Comparison of ENCODE assay signal across 1 cellular context in the genomic region with DNA sequence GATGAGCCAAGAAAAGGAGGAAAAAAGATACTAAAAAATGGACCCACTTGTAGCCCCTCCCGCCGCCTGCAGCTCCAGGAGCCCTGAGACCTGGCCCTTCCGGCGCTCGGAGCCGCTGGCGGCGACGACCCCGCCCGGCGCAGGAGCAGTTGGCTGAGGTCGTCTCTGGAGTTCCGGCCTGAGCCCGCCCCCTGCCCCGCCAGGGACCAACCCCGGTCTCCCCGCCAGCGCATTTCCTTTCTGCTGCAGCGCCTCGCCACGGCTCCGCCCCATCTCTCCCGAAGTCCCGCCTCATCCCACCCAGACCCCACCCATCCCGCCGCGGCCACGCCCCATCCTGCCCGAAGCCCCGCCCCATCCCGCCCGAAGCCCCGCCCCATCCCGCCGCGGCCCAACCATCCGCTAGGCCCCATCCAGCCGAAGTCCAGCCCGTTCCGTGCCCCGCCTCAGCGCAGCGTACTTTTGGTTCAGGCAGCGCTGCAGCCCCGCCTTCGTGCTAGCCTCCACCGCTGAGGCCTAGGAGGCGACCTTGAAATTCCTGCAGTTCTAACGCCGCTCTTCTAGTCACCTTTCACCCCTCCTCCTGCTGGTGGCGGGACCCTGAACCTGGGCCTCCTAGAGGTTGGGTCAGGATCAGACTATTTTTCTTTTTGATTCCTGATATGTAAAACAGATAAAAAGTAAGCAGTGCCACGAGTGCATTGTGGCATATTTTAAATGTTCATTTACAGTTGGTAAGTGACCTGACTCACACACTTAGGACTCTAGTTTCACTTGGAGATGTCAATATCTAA.
TF ChIP-seq lines count a peak whose summit lies in the region.

A gene with protein sequence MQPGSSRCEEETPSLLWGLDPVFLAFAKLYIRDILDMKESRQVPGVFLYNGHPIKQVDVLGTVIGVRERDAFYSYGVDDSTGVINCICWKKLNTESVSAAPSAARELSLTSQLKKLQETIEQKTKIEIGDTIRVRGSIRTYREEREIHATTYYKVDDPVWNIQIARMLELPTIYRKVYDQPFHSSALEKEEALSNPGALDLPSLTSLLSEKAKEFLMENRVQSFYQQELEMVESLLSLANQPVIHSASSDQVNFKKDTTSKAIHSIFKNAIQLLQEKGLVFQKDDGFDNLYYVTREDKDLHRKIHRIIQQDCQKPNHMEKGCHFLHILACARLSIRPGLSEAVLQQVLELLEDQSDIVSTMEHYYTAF (minus strand): TSS at position 132 of the 794 bp plus-strand sequence. CDS start 590 bp downstream, outside the sequence.

TF ChIP-seq in WTC11, 78 proteins besides CTCF, POLR2A, EP300 and RAD21 (continued from another document):
- TF ChIP-seq, protein P1, sequence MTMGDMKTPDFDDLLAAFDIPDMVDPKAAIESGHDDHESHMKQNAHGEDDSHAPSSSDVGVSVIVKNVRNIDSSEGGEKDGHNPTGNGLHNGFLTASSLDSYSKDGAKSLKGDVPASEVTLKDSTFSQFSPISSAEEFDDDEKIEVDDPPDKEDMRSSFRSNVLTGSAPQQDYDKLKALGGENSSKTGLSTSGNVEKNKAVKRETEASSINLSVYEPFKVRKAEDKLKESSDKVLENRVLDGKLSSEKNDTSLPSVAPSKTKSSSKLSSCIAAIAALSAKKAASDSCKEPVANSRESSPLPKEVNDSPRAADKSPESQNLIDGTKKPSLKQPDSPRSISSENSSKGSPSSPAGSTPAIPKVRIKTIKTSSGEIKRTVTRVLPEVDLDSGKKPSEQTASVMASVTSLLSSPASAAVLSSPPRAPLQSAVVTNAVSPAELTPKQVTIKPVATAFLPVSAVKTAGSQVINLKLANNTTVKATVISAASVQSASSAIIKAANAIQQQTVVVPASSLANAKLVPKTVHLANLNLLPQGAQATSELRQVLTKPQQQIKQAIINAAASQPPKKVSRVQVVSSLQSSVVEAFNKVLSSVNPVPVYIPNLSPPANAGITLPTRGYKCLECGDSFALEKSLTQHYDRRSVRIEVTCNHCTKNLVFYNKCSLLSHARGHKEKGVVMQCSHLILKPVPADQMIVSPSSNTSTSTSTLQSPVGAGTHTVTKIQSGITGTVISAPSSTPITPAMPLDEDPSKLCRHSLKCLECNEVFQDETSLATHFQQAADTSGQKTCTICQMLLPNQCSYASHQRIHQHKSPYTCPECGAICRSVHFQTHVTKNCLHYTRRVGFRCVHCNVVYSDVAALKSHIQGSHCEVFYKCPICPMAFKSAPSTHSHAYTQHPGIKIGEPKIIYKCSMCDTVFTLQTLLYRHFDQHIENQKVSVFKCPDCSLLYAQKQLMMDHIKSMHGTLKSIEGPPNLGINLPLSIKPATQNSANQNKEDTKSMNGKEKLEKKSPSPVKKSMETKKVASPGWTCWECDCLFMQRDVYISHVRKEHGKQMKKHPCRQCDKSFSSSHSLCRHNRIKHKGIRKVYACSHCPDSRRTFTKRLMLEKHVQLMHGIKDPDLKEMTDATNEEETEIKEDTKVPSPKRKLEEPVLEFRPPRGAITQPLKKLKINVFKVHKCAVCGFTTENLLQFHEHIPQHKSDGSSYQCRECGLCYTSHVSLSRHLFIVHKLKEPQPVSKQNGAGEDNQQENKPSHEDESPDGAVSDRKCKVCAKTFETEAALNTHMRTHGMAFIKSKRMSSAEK (CRISPR knock-in tag; IDR thresholded peaks at IDR 0.05; ENCODE audit: borderline replicate concordance), result no peak
- 0 out of 2 replicates have a peak, but pooled peaks have one; percentile 22 for TF ChIP-seq ETV6 (CRISPR knock-in tag; IDR thresholded peaks at IDR 0.05)
- TF ChIP-seq, protein P2, sequence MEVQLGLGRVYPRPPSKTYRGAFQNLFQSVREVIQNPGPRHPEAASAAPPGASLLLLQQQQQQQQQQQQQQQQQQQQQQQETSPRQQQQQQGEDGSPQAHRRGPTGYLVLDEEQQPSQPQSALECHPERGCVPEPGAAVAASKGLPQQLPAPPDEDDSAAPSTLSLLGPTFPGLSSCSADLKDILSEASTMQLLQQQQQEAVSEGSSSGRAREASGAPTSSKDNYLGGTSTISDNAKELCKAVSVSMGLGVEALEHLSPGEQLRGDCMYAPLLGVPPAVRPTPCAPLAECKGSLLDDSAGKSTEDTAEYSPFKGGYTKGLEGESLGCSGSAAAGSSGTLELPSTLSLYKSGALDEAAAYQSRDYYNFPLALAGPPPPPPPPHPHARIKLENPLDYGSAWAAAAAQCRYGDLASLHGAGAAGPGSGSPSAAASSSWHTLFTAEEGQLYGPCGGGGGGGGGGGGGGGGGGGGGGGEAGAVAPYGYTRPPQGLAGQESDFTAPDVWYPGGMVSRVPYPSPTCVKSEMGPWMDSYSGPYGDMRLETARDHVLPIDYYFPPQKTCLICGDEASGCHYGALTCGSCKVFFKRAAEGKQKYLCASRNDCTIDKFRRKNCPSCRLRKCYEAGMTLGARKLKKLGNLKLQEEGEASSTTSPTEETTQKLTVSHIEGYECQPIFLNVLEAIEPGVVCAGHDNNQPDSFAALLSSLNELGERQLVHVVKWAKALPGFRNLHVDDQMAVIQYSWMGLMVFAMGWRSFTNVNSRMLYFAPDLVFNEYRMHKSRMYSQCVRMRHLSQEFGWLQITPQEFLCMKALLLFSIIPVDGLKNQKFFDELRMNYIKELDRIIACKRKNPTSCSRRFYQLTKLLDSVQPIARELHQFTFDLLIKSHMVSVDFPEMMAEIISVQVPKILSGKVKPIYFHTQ (CRISPR knock-in tag; IDR thresholded peaks at IDR 0.05), result no peak
- TF ChIP-seq SP1 (CRISPR knock-in tag; conservative IDR thresholded peaks at IDR 0.05), result peak; percentile 76
- TF ChIP-seq FOXK1 (CRISPR knock-in tag; IDR thresholded peaks at IDR 0.05), result 0 out of 2 replicates have a peak, but pooled peaks have one; percentile 7
- TF ChIP-seq, protein P3, sequence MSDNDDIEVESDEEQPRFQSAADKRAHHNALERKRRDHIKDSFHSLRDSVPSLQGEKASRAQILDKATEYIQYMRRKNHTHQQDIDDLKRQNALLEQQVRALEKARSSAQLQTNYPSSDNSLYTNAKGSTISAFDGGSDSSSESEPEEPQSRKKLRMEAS (CRISPR knock-in tag; IDR thresholded peaks at IDR 0.05), result peak; percentile 67; the same call in 1 of the 2 replicates
- TF ChIP-seq FOXP1 (CRISPR knock-in tag; IDR thresholded peaks at IDR 0.05; ENCODE audit: borderline replicate concordance), result peak; percentile 9; the same call in 1 of the 2 replicates
- no peak for TF ChIP-seq ZNF416 (CRISPR knock-in tag; IDR thresholded peaks at IDR 0.05)
